1 cellular context compared by ENCODE assay signal in genomic region chr4:13455411-13455810, GRCh38.
TF ChIP-seq lines count a peak whose summit lies in the region.

No MANE protein-coding gene starts in this region.

TF ChIP-seq in IMR-90, 13 proteins besides CTCF, POLR2A, EP300 and RAD21 (continued from another document):
- TF ChIP-seq RFX5 (IDR thresholded peaks at IDR 0.05; ENCODE audit: low read depth, low read length), result no peak
- no peak for TF ChIP-seq BHLHE40 (IDR thresholded peaks at IDR 0.05; ENCODE audit: low read depth, low read length)
- TF ChIP-seq ELK1 (IDR thresholded peaks at IDR 0.05; ENCODE audit: borderline replicate concordance, low read depth, low read length), result no peak
- no peak for TF ChIP-seq SMC3 (IDR thresholded peaks at IDR 0.05; ENCODE audit: low read depth, low read length)
- no peak for TF ChIP-seq NFE2L2 (IDR thresholded peaks at IDR 0.05; ENCODE audit: low read depth, low read length)
- no peak for TF ChIP-seq FOS (IDR thresholded peaks at IDR 0.05; ENCODE audit: low read depth, low read length)
- TF ChIP-seq MAZ (IDR thresholded peaks at IDR 0.05; ENCODE audit: borderline replicate concordance, low read depth, low read length), result no peak
